8 cellular contexts compared by ENCODE assay signal in the genomic region with DNA sequence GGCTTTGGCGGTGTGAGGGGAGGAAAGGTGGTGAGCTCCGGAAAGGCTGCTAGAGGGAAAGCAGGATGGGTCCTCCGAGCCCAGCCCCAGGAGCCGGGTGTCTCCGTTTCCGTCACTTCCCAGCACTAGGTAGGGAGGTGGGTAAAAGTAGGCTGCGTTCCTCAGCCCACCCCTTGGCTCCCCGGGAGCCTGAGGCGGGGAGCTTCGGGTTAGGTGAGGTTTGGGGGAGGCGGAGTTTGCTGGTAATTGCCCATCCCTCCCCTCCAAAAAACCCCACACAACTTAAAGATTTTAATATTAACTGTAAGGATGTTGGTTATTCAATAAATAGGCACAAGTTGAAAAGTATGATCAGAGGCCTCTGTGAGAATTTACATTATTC. TPM values are rescaled to one million over a fixed set of nuclear protein-coding genes. Genes with fewer than 3 reads are reported as not detected.
A peak's percentile ranks its signal among the peaks of the same experiment; 100 is the strongest.
DNase-seq lines count a peak whose midpoint lies in the region; ATAC-seq, FAIRE-seq and TF ChIP-seq lines count a peak whose summit lies in the region.

No MANE protein-coding gene starts in this region.

- peak overlapping the region; percentile 98 to 100 (median 100) for H3K27ac Mint-ChIP-seq in brain

- TF ChIP-seq CTCF in AG09309 (IDR thresholded peaks at IDR 0.05; ENCODE audit: control insufficient read depth, insufficient read depth, low read depth, low read length, missing control alignments), result no peak
- no peak for TF ChIP-seq CTCF in brain (conservative IDR thresholded peaks at IDR 0.05)

- peaks cover 16% of the 10 kb centered on the region for H3K4me1 ChIP-seq in muscle layer of colon (ENCODE audit: insufficient read depth, low read length)

- peak overlapping the region; percentile 95 for H3K4me3 ChIP-seq in AG09309 (ENCODE audit: control insufficient read depth, low read depth, low read length)
- peak overlapping the region; percentile 34 to 98 for H3K4me3 ChIP-seq in muscle layer of colon (ENCODE audit: low read depth in 1 of 2, low read length in 2 of 2)

- no peak for FAIRE-seq in frontal cortex (lab: Jason Lieb, UNC)

- no peaks in the 10 kb centered on the region for H3K27me3 ChIP-seq in muscle layer of colon (ENCODE audit: control insufficient read depth in 1 of 2, insufficient read depth in 2 of 2, low read length in 2 of 2)

- peak overlapping the region; percentile 95 to 100 (median 99) for H3K4me3 Mint-ChIP-seq in brain

- peak overlapping the region; percentile 79 for H3K27ac ChIP-seq in muscle layer of colon (ENCODE audit: low read depth, low read length)

- H3K9me3 ChIP-seq in muscle layer of colon (ENCODE audit: low read length), result no peaks in the 10 kb centered on the region

- H3K36me3 ChIP-seq in muscle layer of colon (ENCODE audit: insufficient read depth, low read length), result no peaks in the 10 kb centered on the region

- ATAC-seq in GM19351 (IDR thresholded peaks at IDR 0.05; ENCODE audit: unreplicated experiment), result peak; percentile 27
- peak; percentile 22 for ATAC-seq in HG03378 (IDR thresholded peaks at IDR 0.05; ENCODE audit: unreplicated experiment)

- peaks cover 3% of the 10 kb centered on the region for H3K27me3 Mint-ChIP-seq in brain

- DNase-seq in AG09309 (ENCODE audit: low read depth) (no peak), NCI-H146 treated with DMSO at 0.1 percent for 48 hours (lab: John Stamatoyannopoulos, UW; ENCODE audit: unreplicated experiment) (no peak), frontal cortex (ENCODE audit: low spot score in 2 of 2) (no peak), NCI-H1930 (lab: John Stamatoyannopoulos, UW) (no peak)

- H3K4me1 Mint-ChIP-seq in brain, result peaks cover 43% of the 10 kb centered on the region

- H3K9me3 Mint-ChIP-seq in brain, result no peaks in the 10 kb centered on the region

- peak overlapping the region; percentile 82 for H3K9ac ChIP-seq in muscle layer of colon (ENCODE audit: low read length)

- H3K36me3 Mint-ChIP-seq in brain, result peaks cover 24% of the 10 kb centered on the region

RNA-seq across cellular contexts. Expression of a gene that starts 0.6 kb away (rescaled TPM):
- polyA plus RNA-seq in brain (ENCODE audit: insufficient read depth, low read depth, low replicate concordance), result 18.2 TPM
- total RNA-seq in frontal cortex, result 141 TPM

RNA-seq across cellular contexts. Expression of a gene that starts 13.0 kb away (rescaled TPM):
- polyA plus RNA-seq in brain (ENCODE audit: insufficient read depth, low read depth, low replicate concordance), result 231 TPM
- total RNA-seq in frontal cortex, result 64.4 TPM
